Comparison of ENCODE assay signal across 14 cellular contexts in genomic region chr1:76229279-76229977, GRCh38.
DNase-seq lines count a peak whose midpoint lies in the region; ATAC-seq, FAIRE-seq and TF ChIP-seq lines count a peak whose summit lies in the region.
"Had no signal": no experiment of that assay in that cellular context is flagged by ENCODE, and none has a peak within 500 bp of the region (broad histone marks: within the 10 kb centered on the region; RNA-seq: fewer than 3 reads in every experiment).

No MANE protein-coding gene starts in this region.

- no peaks in the 10 kb centered on the region for H3K36me3 ChIP-seq in H1 (ENCODE audit: control insufficient read depth in 2 of 4, insufficient read depth in 4 of 4, low read length in 3 of 4)

- H2BK12ac ChIP-seq in H9 (ENCODE audit: insufficient read length, low read depth, low read length): no peak overlapping the region
- H2BK12ac ChIP-seq in H1 (ENCODE audit: low read depth, low read length): peak overlapping the region; percentile 31

- H2BK20ac ChIP-seq in H9 (ENCODE audit: low read depth, low read length, poor library complexity, severe bottlenecking) (no peak overlapping the region), H1 (ENCODE audit: low read length) (peak overlapping the region; percentile 84; the same call in 1 of the 2 replicates)

- POLR2A ChIA-PET in H1 (lab: Charles Lee; ENCODE audit: partially characterized antibody): interaction anchor here (0.8 kb wide), 1 partner anchor 9 kb away, joined by 3 read pairs; no protein-coding TSS in a partner anchor

- H3K4me2 ChIP-seq in H9 (ENCODE audit: insufficient read depth, insufficient read length, low read length): no peak overlapping the region
- peak overlapping the region; percentile 10 to 36; a peak in 3 of 4 replicates for H3K4me2 ChIP-seq in H1 (ENCODE audit: insufficient read depth in 1 of 2, low read depth in 2 of 2, low read length in 2 of 2)

- no peak overlapping the region for H2BK120ac ChIP-seq in H9 (ENCODE audit: low read depth, low read length, poor library complexity, severe bottlenecking)
- peak overlapping the region; percentile 16 for H2BK120ac ChIP-seq in H1 (replicated peaks; ENCODE audit: low read depth, low read length)

- H3K79me1 ChIP-seq in H9 (ENCODE audit: insufficient read depth, low read depth, low read length, poor library complexity, severe bottlenecking) (no peaks in the 10 kb centered on the region), H1 (ENCODE audit: low read depth, low read length) (no peaks in the 10 kb centered on the region)

- H3K4ac ChIP-seq in H9 (ENCODE audit: low read depth, low read length): no peak overlapping the region
- H3K4ac ChIP-seq in H1 (replicated peaks; ENCODE audit: insufficient read length, low read depth, low read length): no peak overlapping the region

- no peak for TF ChIP-seq RAD21 in H1 (IDR thresholded peaks at IDR 0.05 in 1 of 2, conservative IDR thresholded peaks at IDR 0.05 in 1 of 2; ENCODE audit: low read depth in 2 of 2, low read length in 2 of 2)

- H3K56ac ChIP-seq in H9 (ENCODE audit: insufficient read length, low read depth, low read length) (no peak overlapping the region), H1 (replicated peaks; ENCODE audit: insufficient read length, low read depth, low read length) (no peak overlapping the region)

- H3K27me3 ChIP-seq in H9 (ENCODE audit: insufficient read depth, low read length) (no peaks in the 10 kb centered on the region), H1 (replicated peaks in 1 of 4; ENCODE audit: control insufficient read depth in 3 of 4, extremely low read depth in 1 of 4, insufficient read depth in 3 of 4, low read length in 3 of 4) (no peaks in the 10 kb centered on the region)

- ATAC-seq in naive B cell (ENCODE audit: low read depth in 2 of 2): no peak

- no peak overlapping the region for H3K14ac ChIP-seq in H9 (ENCODE audit: insufficient read depth, low read length)
- H3K14ac ChIP-seq in H1 (ENCODE audit: insufficient read length): no peak overlapping the region

- no peak overlapping the region for H3K23ac ChIP-seq in H9 (ENCODE audit: insufficient read length, low read depth, low read length)
- H3K23ac ChIP-seq in H1 (ENCODE audit: insufficient read length): no peak overlapping the region

- no peak overlapping the region for H3K4me3 ChIP-seq in H1 (ENCODE audit: extremely low read depth in 1 of 4, insufficient read depth in 2 of 4, low read depth in 3 of 4, low read length in 4 of 4)

- H3K27ac Mint-ChIP-seq in H9 (peak overlapping the region; percentile 87 to 99 (median 94)), naive B cell (peak overlapping the region in 4 of 6 donors; percentile 15 to 70 (median 54))

- H3T11ph ChIP-seq in H9 (ENCODE audit: low read length): no peak overlapping the region

- peak overlapping the region; percentile 36 for H3K27ac ChIP-seq in H9 (ENCODE audit: insufficient read length, low read depth, low read length)
- peak overlapping the region; percentile 8; the same call in 1 of the 2 replicates for H3K27ac ChIP-seq in H1 (ENCODE audit: low read depth, low read length)

- H4K91ac ChIP-seq in H9 (ENCODE audit: insufficient read length, low read depth, low read length): no peak overlapping the region
- H4K91ac ChIP-seq in H1 (replicated peaks; ENCODE audit: insufficient read length, low read length): peak overlapping the region; percentile 23

- no peaks in the 10 kb centered on the region for H3K9me3 ChIP-seq in H9 (ENCODE audit: control insufficient read depth, low read depth, low read length)
- no peaks in the 10 kb centered on the region for H3K9me3 ChIP-seq in H1 (ENCODE audit: insufficient read depth in 2 of 2, low read depth in 1 of 2, low read length in 1 of 2)

- H3K4me1 ChIP-seq in H9 (ENCODE audit: insufficient read depth, low read length) (peaks cover 19% of the 10 kb centered on the region), H1 (replicated peaks in 1 of 4; ENCODE audit: control insufficient read depth in 3 of 4, insufficient read depth in 4 of 4, low read length in 3 of 4) (peaks cover 10 to 30% (median 17%) of the 10 kb centered on the region in 4 experiments; a peak in 6 of 7 replicates)

- H3K27me3 Mint-ChIP-seq in H9 (ENCODE audit: low read depth) (no peaks in the 10 kb centered on the region), naive B cell (no peaks in the 10 kb centered on the region)

- H4K20me1 ChIP-seq in H9 (ENCODE audit: control insufficient read depth, insufficient read depth, insufficient read length): no peaks in the 10 kb centered on the region
- no peaks in the 10 kb centered on the region for H4K20me1 ChIP-seq in H1 (replicated peaks in 1 of 2; ENCODE audit: control insufficient read depth in 1 of 2, insufficient read depth in 2 of 2, low read length in 2 of 2)

- H3K9ac ChIP-seq in H9 (ENCODE audit: extremely low read depth, insufficient read length, low read length) (no peak overlapping the region), H1 (replicated peaks in 1 of 4; ENCODE audit: extremely low read depth in 1 of 4, low read depth in 3 of 4, low read length in 3 of 4) (no peak overlapping the region)

- WGBS in H9 (ENCODE audit: extremely low coverage, insufficient read length, low lambda C conversion rate): no CpG with 5 or more reads among the region's 7 CpGs
- WGBS in H1 (ENCODE audit: extremely low coverage in 1 of 2, insufficient coverage in 1 of 2, insufficient read length in 1 of 2, insufficient replicate concordance in 2 of 2, low coverage in 1 of 2, low lambda C conversion rate in 2 of 2, missing lambda C conversion rate in 1 of 2), 2 experiments: 55% methylated on average over 7 of the region's 7 CpGs; no CpG with 5 or more reads in 1 of the 2 experiments

- TF ChIP-seq EP300 in H1 (IDR thresholded peaks at IDR 0.05; ENCODE audit: borderline replicate concordance in 1 of 2, low read depth in 2 of 2, low read length in 2 of 2): no peak

- H4K8ac ChIP-seq in H9 (replicated peaks; ENCODE audit: insufficient read length, low read depth, low read length) (no peak overlapping the region), H1 (ENCODE audit: extremely low read depth, insufficient read depth, low read length) (no peak overlapping the region)

- H3K23me2 ChIP-seq in H9 (ENCODE audit: insufficient read length, low read depth, low read length, poor library complexity, severe bottlenecking) (no peaks in the 10 kb centered on the region), H1 (ENCODE audit: low read depth, low read length) (no peaks in the 10 kb centered on the region; the same call in 1 of the 2 replicates)

- H2BK15ac ChIP-seq in H9 (ENCODE audit: low read depth, low read length) (no peak overlapping the region), H1 (ENCODE audit: low read length) (no peak overlapping the region)

- H3K18ac ChIP-seq in H9 (ENCODE audit: insufficient read length, low read depth, low read length) (no peak overlapping the region), H1 (ENCODE audit: extremely low read depth, low read length) (peak overlapping the region; percentile 14; the same call in 1 of the 2 replicates)

- H3K79me2 ChIP-seq in H9 (ENCODE audit: insufficient read depth, low read length) (no peaks in the 10 kb centered on the region), H1 (ENCODE audit: control insufficient read depth in 1 of 2, insufficient read depth in 2 of 2, low read length in 2 of 2) (peaks cover 0 to 2% of the 10 kb centered on the region in 2 experiments; a peak in 1 of 4 replicates)

- CTCF ChIA-PET in H1 (lab: Charles Lee; ENCODE audit: partially characterized antibody): interaction anchor here (0.7 to 2.0 kb wide), 4 partner anchors 11 to 1275 kb away, joined by 3 to 7 read pairs (median 4); no protein-coding TSS in a partner anchor

- no peaks in the 10 kb centered on the region for H3K9me3 Mint-ChIP-seq in H9
- peaks cover 0 to 4% (median 0%) of the 10 kb centered on the region in 7 donors for H3K9me3 Mint-ChIP-seq in naive B cell

- no peak for TF ChIP-seq POLR2A in H1 (IDR thresholded peaks at IDR 0.05; ENCODE audit: control extremely low read depth in 1 of 2, low read depth in 2 of 2, low read length in 2 of 2)

- peaks cover 70 to 82% of the 10 kb centered on the region in 2 experiments for H3K4me1 Mint-ChIP-seq in H9
- peaks cover 24 to 41% (median 32%) of the 10 kb centered on the region in 3 donors for H3K4me1 Mint-ChIP-seq in naive B cell

- H2AK5ac ChIP-seq in H9 (ENCODE audit: insufficient read length, low read length): no peak overlapping the region
- 0 out of 2 replicates have a peak overlapping the region, but pooled peaks have one; percentile 2 for H2AK5ac ChIP-seq in H1 (ENCODE audit: low read depth, low read length)

- H2AFZ ChIP-seq in H9 (ENCODE audit: low read length): no peak overlapping the region
- no peak overlapping the region for H2AFZ ChIP-seq in H1 (ENCODE audit: low read length)

- peaks cover 0 to 7% (median 0%) of the 10 kb centered on the region in 3 experiments; a peak in 3 of 7 replicates for H3K36me3 Mint-ChIP-seq in H9 (ENCODE audit: insufficient read depth in 1 of 3, low read depth in 3 of 3)
- H3K36me3 Mint-ChIP-seq in naive B cell: peaks cover 0 to 5% of the 10 kb centered on the region in 2 donors

- H4K5ac ChIP-seq in H9 (ENCODE audit: insufficient read length, low read depth, low read length): no peak overlapping the region
- H4K5ac ChIP-seq in H1 (ENCODE audit: insufficient read length, low read depth, low read length): no peak overlapping the region

- FAIRE-seq in H1 (lab: Jason Lieb, UNC): no peak
- FAIRE-seq: RCC 7860 had no signal

- no peak for TF ChIP-seq CTCF in H9 (conservative IDR thresholded peaks at IDR 0.05)
- TF ChIP-seq CTCF in H1 (IDR thresholded peaks at IDR 0.05; ENCODE audit: control extremely low read depth in 1 of 3, insufficient read depth in 1 of 3, low read depth in 1 of 3, low read length in 3 of 3): no peak

- peak; percentile 6 for DNase-seq in COR-L47 (lab: John Stamatoyannopoulos, UW)
- no peak for DNase-seq in H9
- no peak for DNase-seq in H1 (ENCODE audit: low read depth in 1 of 2, low spot score in 2 of 2)
- DNase-seq in naive B cell: no peak
- DNase-seq in iPS-NIHi11 (ENCODE audit: low spot score): no peak
- no peak for DNase-seq in OCI-M1 (lab: John Stamatoyannopoulos, UW)
- DNase-seq in SW 1271 (lab: John Stamatoyannopoulos, UW): no peak
- DNase-seq: DMS 273 treated with DMSO at 0.1 percent for 48 hours, EL, KBM-7, NCI-H1092 treated with DMSO at 0.1 percent for 48 hours, NCI-H187, NCI-H774 had no signal

- H3K4me3 Mint-ChIP-seq in H9 (peak overlapping the region in 1 of 2 experiments; percentile 51; a peak in 2 of 5 replicates), naive B cell (peak overlapping the region in 1 of 8 donors; percentile 4)

- no peak overlapping the region for H2BK5ac ChIP-seq in H9 (ENCODE audit: insufficient read length, low read length)
- H2BK5ac ChIP-seq in H1 (ENCODE audit: low read depth, low read length): peak overlapping the region; percentile 29; the same call in 1 of the 2 replicates

TF ChIP-seq in H1, 55 proteins besides CTCF, POLR2A, EP300 and RAD21:
- TF ChIP-seq POLR2AphosphoS5 (IDR thresholded peaks at IDR 0.05; ENCODE audit: low read depth, low read length): no peak
- peak; percentile 54 for TF ChIP-seq MAX (IDR thresholded peaks at IDR 0.05)
